Comparison of ENCODE assay signal across 2 cellular contexts in genomic region chr16:89582614-89583196, GRCh38.
TF ChIP-seq lines count a peak whose summit lies in the region.

No MANE protein-coding gene starts in this region.

TF ChIP-seq in endothelial cell of umbilical vein, 7 proteins besides CTCF, POLR2A, EP300 and RAD21:
- TF ChIP-seq MYC (IDR thresholded peaks at IDR 0.05; ENCODE audit: low read depth, low read length) (no peak), POLR2AphosphoS5 (IDR thresholded peaks at IDR 0.05; ENCODE audit: insufficient read depth, low read depth, low read length) (no peak), EZH2 (IDR thresholded peaks at IDR 0.05; ENCODE audit: borderline replicate concordance, low read depth, low read length, severe bottlenecking) (no peak), MAX (IDR thresholded peaks at IDR 0.05; ENCODE audit: insufficient read depth, insufficient read length) (no peak), JUN (IDR thresholded peaks at IDR 0.05; ENCODE audit: borderline replicate concordance, insufficient read depth, insufficient read length, low read depth) (no peak), FOS (IDR thresholded peaks at IDR 0.05; ENCODE audit: borderline replicate concordance, insufficient read depth, low read length) (no peak), GATA2 (IDR thresholded peaks at IDR 0.05; ENCODE audit: insufficient read depth, insufficient read length, low read depth, low read length) (no peak)

TF ChIP-seq in WTC11, 78 proteins besides CTCF, POLR2A, EP300 and RAD21:
- TF ChIP-seq NFYB (CRISPR knock-in tag; conservative IDR thresholded peaks at IDR 0.05; ENCODE audit: low read depth), result no peak
- TF ChIP-seq ZNF317 (CRISPR knock-in tag; IDR thresholded peaks at IDR 0.05; ENCODE audit: borderline replicate concordance, low read depth), result no peak
- TF ChIP-seq ZNF396 (CRISPR knock-in tag; IDR thresholded peaks at IDR 0.05; ENCODE audit: borderline replicate concordance), result no peak
- no peak for TF ChIP-seq FOXP1 (CRISPR knock-in tag; IDR thresholded peaks at IDR 0.05; ENCODE audit: borderline replicate concordance)
- TF ChIP-seq MYBL2 (CRISPR knock-in tag; IDR thresholded peaks at IDR 0.05), result no peak
- TF ChIP-seq IRF1 (CRISPR knock-in tag; IDR thresholded peaks at IDR 0.05), result no peak
- no peak for TF ChIP-seq MXD4 (CRISPR knock-in tag; IDR thresholded peaks at IDR 0.05; ENCODE audit: borderline replicate concordance)
- no peak for TF ChIP-seq HMGXB4 (CRISPR knock-in tag; IDR thresholded peaks at IDR 0.05)
- TF ChIP-seq ATF1 (CRISPR knock-in tag; IDR thresholded peaks at IDR 0.05), result no peak
- no peak for TF ChIP-seq ATF6 (CRISPR knock-in tag; IDR thresholded peaks at IDR 0.05)
- TF ChIP-seq CREM (CRISPR knock-in tag; IDR thresholded peaks at IDR 0.05), result no peak
- no peak for TF ChIP-seq AFF4 (CRISPR knock-in tag; IDR thresholded peaks at IDR 0.05; ENCODE audit: borderline replicate concordance)
- TF ChIP-seq EMX1 (CRISPR knock-in tag; IDR thresholded peaks at IDR 0.05), result no peak
- TF ChIP-seq ATF3 (CRISPR knock-in tag; conservative IDR thresholded peaks at IDR 0.05), result no peak
- TF ChIP-seq NFE2L1 (CRISPR knock-in tag; IDR thresholded peaks at IDR 0.05), result no peak
- no peak for TF ChIP-seq FOXP4 (CRISPR knock-in tag; IDR thresholded peaks at IDR 0.05)
- TF ChIP-seq AR (CRISPR knock-in tag; IDR thresholded peaks at IDR 0.05), result no peak
- no peak for TF ChIP-seq KAT7 (CRISPR knock-in tag; IDR thresholded peaks at IDR 0.05; ENCODE audit: borderline replicate concordance)
- TF ChIP-seq NR1H2 (CRISPR knock-in tag; IDR thresholded peaks at IDR 0.05), result no peak
- no peak for TF ChIP-seq ZSCAN18 (CRISPR knock-in tag; IDR thresholded peaks at IDR 0.05)
